In the genomic region with DNA sequence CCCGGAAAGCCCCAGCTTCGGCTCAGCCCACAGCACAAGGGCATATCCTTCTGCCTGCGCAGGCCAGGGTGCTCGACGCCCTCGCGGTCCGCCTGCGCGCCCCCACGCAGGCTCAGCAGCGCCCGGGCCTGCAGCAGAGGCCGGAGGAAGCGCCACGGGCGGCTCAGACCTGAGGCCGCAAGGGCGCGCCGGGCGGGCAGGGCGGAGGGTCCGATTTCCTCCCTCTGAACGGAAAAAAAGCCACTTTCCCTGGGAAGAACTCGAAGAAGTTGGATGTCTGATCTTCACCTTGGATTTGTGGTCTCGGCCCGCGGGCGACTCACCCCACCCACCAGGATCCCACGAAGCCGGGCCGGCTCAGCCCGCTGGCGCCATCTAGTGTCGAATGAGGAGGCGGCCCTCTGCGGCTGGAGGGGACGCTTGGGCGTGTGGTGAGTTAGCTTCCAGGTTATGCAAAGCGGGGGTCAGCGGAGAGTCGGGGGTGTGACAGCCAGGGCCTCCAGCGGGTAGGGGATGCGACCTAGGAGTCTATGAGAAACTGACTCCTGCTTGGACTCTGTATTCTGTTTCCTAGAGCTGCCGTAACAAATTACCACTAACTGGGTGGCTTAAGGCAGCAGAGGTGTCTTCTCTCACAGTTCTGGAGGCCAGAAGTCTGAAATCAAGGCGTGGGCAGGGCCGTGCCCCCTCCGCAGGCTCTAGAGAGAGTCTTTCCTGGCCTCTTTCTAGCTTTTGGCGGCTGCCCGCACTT, we compare ENCODE assay signal across 8 cellular contexts. TPM values are rescaled to one million over a fixed set of nuclear protein-coding genes. Genes with fewer than 3 reads are reported as not detected.
DNase-seq lines count a peak whose midpoint lies in the region; ATAC-seq and TF ChIP-seq lines count a peak whose summit lies in the region.

No MANE protein-coding gene starts in this region.

- TF ChIP-seq CTCF in Panc1 (IDR thresholded peaks at IDR 0.05) (peak; percentile 94), fibroblast of the aortic adventitia (IDR thresholded peaks at IDR 0.05; ENCODE audit: insufficient read depth, low read length) (peak; percentile 98), nephron progenitor cell (IDR thresholded peaks at IDR 0.05) (peak; percentile 96)

- intact Hi-C loops in Panc1 (cut with micrococcal nuclease; ENCODE audit: unreplicated experiment), result loop anchor here (1.0 kb wide), 1 partner anchor 142 kb away; no protein-coding TSS in a partner anchor

- H3K27me3 ChIP-seq in HUES6 (ENCODE audit: control insufficient read depth, insufficient read depth, low read length) (peaks cover 19% of the 10 kb centered on the region), Panc1 (ENCODE audit: control insufficient read depth, insufficient read depth, low read length) (no peaks in the 10 kb centered on the region)

- ATAC-seq in GM19467 (IDR thresholded peaks at IDR 0.05; ENCODE audit: unreplicated experiment) (peak; percentile 69), Panc1 (peak; percentile 97)

- no peak overlapping the region for H3K27ac Mint-ChIP-seq in nephron progenitor cell
- H3K27ac Mint-ChIP-seq in stimulated activated naive CD8-positive, alpha-beta T cell treated with anti-CD3 and anti-CD28 coated beads, Interleukin-15, Interleukin-2, amounts not matched to agents 100 ng/mL and 50 ng/mL, for 24 hours, result peak overlapping the region; percentile 28

- H3K36me3 ChIP-seq in HUES6 (ENCODE audit: control insufficient read depth, insufficient read depth, low read length) (no peaks in the 10 kb centered on the region), Panc1 (ENCODE audit: control insufficient read depth, insufficient read depth, low read length) (no peaks in the 10 kb centered on the region)

- peak overlapping the region; percentile 63 for H3K9ac ChIP-seq in HUES6 (ENCODE audit: low read length)

- H3K9me3 Mint-ChIP-seq in nephron progenitor cell, result no peaks in the 10 kb centered on the region
- H3K9me3 Mint-ChIP-seq in stimulated activated naive CD8-positive, alpha-beta T cell treated with anti-CD3 and anti-CD28 coated beads, Interleukin-15, Interleukin-2, amounts not matched to agents 100 ng/mL and 50 ng/mL, for 24 hours, result no peaks in the 10 kb centered on the region

- H3K4me1 ChIP-seq in HUES6 (ENCODE audit: control insufficient read depth, insufficient read depth, low read length), result 0 out of 2 replicates have a peak, but pooled peaks cover 3% of the 10 kb centered on the region
- no peaks in the 10 kb centered on the region for H3K4me1 ChIP-seq in Panc1 (ENCODE audit: control insufficient read depth, insufficient read depth, low read length)

- no peaks in the 10 kb centered on the region for H3K9me3 ChIP-seq in HUES6 (ENCODE audit: control insufficient read depth, insufficient read depth, low read depth, low read length)
- no peaks in the 10 kb centered on the region for H3K9me3 ChIP-seq in Panc1 (ENCODE audit: control insufficient read depth, insufficient read depth, low read depth, low read length)

- H3K4me3 ChIP-seq in HUES6 (ENCODE audit: low read depth, low read length) (peak overlapping the region; percentile 61), Panc1 (ENCODE audit: low read depth in 2 of 2, low read length in 2 of 2) (peak overlapping the region; percentile 35 to 46), fibroblast of the aortic adventitia (ENCODE audit: low read depth, low read length) (peak overlapping the region; percentile 58)

- no peaks in the 10 kb centered on the region for H3K36me3 Mint-ChIP-seq in nephron progenitor cell (ENCODE audit: low read depth)
- H3K36me3 Mint-ChIP-seq in stimulated activated naive CD8-positive, alpha-beta T cell treated with anti-CD3 and anti-CD28 coated beads, Interleukin-15, Interleukin-2, amounts not matched to agents 100 ng/mL and 50 ng/mL, for 24 hours (ENCODE audit: low read depth), result no peaks in the 10 kb centered on the region

- peaks cover 13% of the 10 kb centered on the region for H3K4me1 Mint-ChIP-seq in nephron progenitor cell
- H3K4me1 Mint-ChIP-seq in stimulated activated naive CD8-positive, alpha-beta T cell treated with anti-CD3 and anti-CD28 coated beads, Interleukin-15, Interleukin-2, amounts not matched to agents 100 ng/mL and 50 ng/mL, for 24 hours (ENCODE audit: low read depth), result peaks cover 21% of the 10 kb centered on the region

- H3K4me3 Mint-ChIP-seq in nephron progenitor cell, result peak overlapping the region; percentile 44
- H3K4me3 Mint-ChIP-seq in stimulated activated naive CD8-positive, alpha-beta T cell treated with anti-CD3 and anti-CD28 coated beads, Interleukin-15, Interleukin-2, amounts not matched to agents 100 ng/mL and 50 ng/mL, for 24 hours, result peak overlapping the region; percentile 57

- no TSS peak for BruUV-seq in Panc1 (replicated peaks; lab: Mats Ljungman, UMichigan)

- H3K27ac ChIP-seq in HUES6 (ENCODE audit: low read depth, low read length) (no peak overlapping the region), Panc1 (ENCODE audit: low read length) (no peak overlapping the region)

- peak; percentile 44 for DNase-seq in COR-L47 (lab: John Stamatoyannopoulos, UW)
- DNase-seq in Panc1 (ENCODE audit: low read depth, low spot score), result peak; percentile 28
- DNase-seq in activated T-helper 9 cell treated with anti-CD3 and anti-CD28 coated beads, Interleukin-2, amount 50 U/mL, for 16 hours (ENCODE audit: low read depth), result peak; percentile 78
- peak; percentile 75 for DNase-seq in fibroblast of the aortic adventitia (ENCODE audit: low read depth)
- DNase-seq in nephron progenitor cell, result peak; percentile 91

- POLR2A ChIA-PET in Panc1 (lab: Charles Lee), result no interaction called here

- CTCF ChIA-PET in Panc1 (lab: Charles Lee), result interaction anchor here (1.0 to 1.8 kb wide), 2 partner anchors 142 to 145 kb away, joined by 3 to 4 read pairs; no protein-coding TSS in a partner anchor

- peaks cover 45% of the 10 kb centered on the region for H3K27me3 Mint-ChIP-seq in nephron progenitor cell (ENCODE audit: low read depth, poor library complexity)
- no peaks in the 10 kb centered on the region for H3K27me3 Mint-ChIP-seq in stimulated activated naive CD8-positive, alpha-beta T cell treated with anti-CD3 and anti-CD28 coated beads, Interleukin-15, Interleukin-2, amounts not matched to agents 100 ng/mL and 50 ng/mL, for 24 hours

- in situ Hi-C loops in Panc1 (cut with HindIII; ENCODE audit: low pct_unique_long_range_greater_than_20kb, low sequenced_read_pairs), result no loop called here

RNA-seq across cellular contexts. Expression of gene SRSF5, which starts 40.0 kb away (rescaled TPM):
- total RNA-seq in Panc1 (2021; ENCODE audit: unreplicated experiment) (154 TPM), fibroblast of the aortic adventitia (ENCODE audit: low replicate concordance) (101 and 618 TPM in 2 replicates)
- polyA plus RNA-seq in Panc1 (2012; ENCODE audit: insufficient read length), result 164 TPM

Comparison
In these comparisons a context has a peak if more than half of its experiments do, and no peak if none do; other contexts are left out.
1. DNase-seq: peak in every context shown above with its lines; median percentile 91 in nephron progenitor cell; 78 in activated T-helper 9 cell treated with anti-CD3 and anti-CD28 coated beads, Interleukin-2, amount 50 U/mL, for 16 hours; 75 in fibroblast of the aortic adventitia; 44 in COR-L47; 28 in Panc1.